10 cellular contexts compared by ENCODE assay signal in the genomic region with DNA sequence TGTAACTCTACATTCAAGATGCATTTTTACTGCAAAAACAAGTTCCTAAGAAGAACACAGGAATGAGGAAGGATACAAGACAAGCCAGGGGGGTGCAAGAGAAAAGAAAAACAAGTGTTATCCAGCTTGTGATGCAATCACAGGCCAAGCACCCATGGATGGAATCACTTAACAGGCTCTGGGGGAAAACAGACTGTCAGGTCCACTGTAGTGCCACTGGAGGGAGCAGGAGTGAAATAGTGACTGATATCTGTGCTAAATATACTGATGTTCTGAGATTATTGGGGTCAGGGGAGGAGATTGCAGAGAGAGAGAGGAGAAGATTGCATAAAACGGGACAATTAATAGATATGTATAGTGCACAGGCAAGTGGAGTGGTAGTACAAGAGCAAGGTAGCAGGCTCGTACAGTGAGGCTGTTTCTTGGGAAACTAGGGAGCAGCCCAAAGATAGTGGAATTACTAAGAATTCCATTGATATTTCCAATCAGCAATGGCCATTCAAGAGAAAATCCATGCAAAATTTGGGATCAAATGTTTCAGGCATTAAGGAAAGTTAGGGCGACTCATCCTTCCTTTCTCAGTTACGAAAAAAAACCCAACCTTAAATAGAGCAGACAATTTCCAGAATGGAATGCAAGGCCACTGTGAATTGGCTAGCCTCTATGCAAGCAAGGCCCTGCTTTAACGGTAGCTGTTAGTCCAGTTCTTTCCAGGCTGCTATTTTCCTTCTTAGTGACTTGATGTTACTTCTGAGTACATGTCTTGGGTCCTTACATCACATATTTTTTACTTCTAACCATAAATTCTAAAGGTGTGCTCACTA. TPM values are rescaled to one million over a fixed set of nuclear protein-coding genes. Genes with fewer than 3 reads are reported as not detected.
A peak's percentile ranks its signal among the peaks of the same experiment; 100 is the strongest.
DNase-seq lines count a peak whose midpoint lies in the region; ATAC-seq and TF ChIP-seq lines count a peak whose summit lies in the region.
"Had no signal": no experiment of that assay in that cellular context is flagged by ENCODE, and none has a peak within 500 bp of the region (broad histone marks: within the 10 kb centered on the region; RNA-seq: fewer than 3 reads in every experiment).

No MANE protein-coding gene starts in this region.

- H3K27ac Mint-ChIP-seq in activated T-cell treated with anti-CD3 and anti-CD28 coated beads, Interleukin-2, amount 50 U/mL, for 72 hours = no peak overlapping the region
- peak overlapping the region in 1 of 9 donors; percentile 2 for H3K27ac Mint-ChIP-seq in naive thymus-derived CD4-positive, alpha-beta T cell
- H3K27ac Mint-ChIP-seq in stimulated activated memory B cell treated with anti-CD40 and anti-IgM and Interleukin-4, amounts not matched to agents 10 μg/mL and 1 μg/mL and 100 μg/mL, for 72 hours = no peak overlapping the region

- H3K4me3 Mint-ChIP-seq in activated T-cell treated with anti-CD3 and anti-CD28 coated beads, Interleukin-2, amount 50 U/mL, for 72 hours = no peak overlapping the region
- no peak overlapping the region for H3K4me3 Mint-ChIP-seq in naive thymus-derived CD4-positive, alpha-beta T cell
- no peak overlapping the region for H3K4me3 Mint-ChIP-seq in stimulated activated memory B cell treated with anti-CD40 and anti-IgM and Interleukin-4, amounts not matched to agents 10 μg/mL and 1 μg/mL and 100 μg/mL, for 72 hours

- peak overlapping the region; percentile 98 for H3K27ac ChIP-seq in mesodermal cell (ENCODE audit: low read depth, low read length, severe bottlenecking)
- no peak overlapping the region for H3K27ac ChIP-seq in naive thymus-derived CD4-positive, alpha-beta T cell (ENCODE audit: low read depth, low read length)
- H3K27ac ChIP-seq: esophagus squamous epithelium had no signal

- intact Hi-C loops in naive thymus-derived CD4-positive, alpha-beta T cell (cut with micrococcal nuclease) = no loop called here

- no peaks in the 10 kb centered on the region for H3K36me3 ChIP-seq in mesodermal cell (ENCODE audit: control insufficient read depth, insufficient read depth, low read length)
- H3K36me3 ChIP-seq in naive thymus-derived CD4-positive, alpha-beta T cell (ENCODE audit: control insufficient read depth in 2 of 3, insufficient read depth in 3 of 3, low read length in 3 of 3) = no peaks in the 10 kb centered on the region
- H3K36me3 ChIP-seq: esophagus squamous epithelium had no signal

- no peaks in the 10 kb centered on the region for H3K27me3 ChIP-seq in naive thymus-derived CD4-positive, alpha-beta T cell (ENCODE audit: control insufficient read depth in 2 of 2, insufficient read depth in 2 of 2, low read length in 2 of 2)
- H3K27me3 ChIP-seq: esophagus squamous epithelium had no signal

- POLR2A ChIA-PET in naive thymus-derived CD4-positive, alpha-beta T cell (lab: Charles Lee) = no interaction called here

- peaks cover 19% of the 10 kb centered on the region for H3K4me1 ChIP-seq in mesodermal cell (ENCODE audit: control insufficient read depth, insufficient read depth, low read length, poor library complexity, severe bottlenecking)
- no peaks in the 10 kb centered on the region for H3K4me1 ChIP-seq in naive thymus-derived CD4-positive, alpha-beta T cell (ENCODE audit: control insufficient read depth in 2 of 2, insufficient read depth in 2 of 2, low read length in 2 of 2)

- peaks cover 23% of the 10 kb centered on the region for H3K27me3 Mint-ChIP-seq in activated T-cell treated with anti-CD3 and anti-CD28 coated beads, Interleukin-2, amount 50 U/mL, for 72 hours (ENCODE audit: low read depth)
- peaks cover 5 to 22% (median 15%) of the 10 kb centered on the region in 5 donors for H3K27me3 Mint-ChIP-seq in naive thymus-derived CD4-positive, alpha-beta T cell
- peaks cover 14% of the 10 kb centered on the region for H3K27me3 Mint-ChIP-seq in stimulated activated memory B cell treated with anti-CD40 and anti-IgM and Interleukin-4, amounts not matched to agents 10 μg/mL and 1 μg/mL and 100 μg/mL, for 72 hours

- no peak for ATAC-seq in activated T-cell treated with anti-CD3 and anti-CD28 coated beads, Interleukin-2, amount 50 U/mL, for 72 hours (replicated peaks in 1 of 2)
- ATAC-seq in naive thymus-derived CD4-positive, alpha-beta T cell = no peak
- no peak for ATAC-seq in stimulated activated memory B cell treated with anti-CD40 and anti-IgM and Interleukin-4, amounts not matched to agents 10 μg/mL and 1 μg/mL and 100 μg/mL, for 72 hours

- H3K9me3 ChIP-seq in mesodermal cell (ENCODE audit: control insufficient read depth, low read length) = peaks cover 5% of the 10 kb centered on the region
- H3K9me3 ChIP-seq in naive thymus-derived CD4-positive, alpha-beta T cell (ENCODE audit: control insufficient read depth in 2 of 3, low read length in 3 of 3) = no peaks in the 10 kb centered on the region
- H3K9me3 ChIP-seq: esophagus squamous epithelium had no signal

- H3K9me3 Mint-ChIP-seq in activated T-cell treated with anti-CD3 and anti-CD28 coated beads, Interleukin-2, amount 50 U/mL, for 72 hours = no peaks in the 10 kb centered on the region
- H3K9me3 Mint-ChIP-seq in naive thymus-derived CD4-positive, alpha-beta T cell = peaks cover 0 to 10% (median 2%) of the 10 kb centered on the region in 11 donors
- peaks cover 3% of the 10 kb centered on the region for H3K9me3 Mint-ChIP-seq in stimulated activated memory B cell treated with anti-CD40 and anti-IgM and Interleukin-4, amounts not matched to agents 10 μg/mL and 1 μg/mL and 100 μg/mL, for 72 hours

- WGBS in mesodermal cell (ENCODE audit: insufficient coverage in 2 of 2), 2 experiments = 63 to 68% methylated on average over 4 to 5 of the region's 5 CpGs

- DNase-seq in Caki2 (ENCODE audit: low read depth) = peak; percentile 51
- peak; percentile 31 for DNase-seq in cerebellar cortex (ENCODE audit: low spot score)
- no peak for DNase-seq in activated T-cell treated with anti-CD3 and anti-CD28 coated beads, Interleukin-2, amount 50 U/mL, for 72 hours
- no peak for DNase-seq in naive thymus-derived CD4-positive, alpha-beta T cell
- no peak for DNase-seq in activated CD4-positive, alpha-beta T cell treated with anti-CD3 and anti-CD28 coated beads, Interleukin-2, amount 50 U/mL, for 48 hours
- DNase-seq: esophagus squamous epithelium had no signal

- H3K4me1 Mint-ChIP-seq in activated T-cell treated with anti-CD3 and anti-CD28 coated beads, Interleukin-2, amount 50 U/mL, for 72 hours (ENCODE audit: low read depth) = no peaks in the 10 kb centered on the region
- peaks cover 0 to 4% (median 0%) of the 10 kb centered on the region in 7 donors for H3K4me1 Mint-ChIP-seq in naive thymus-derived CD4-positive, alpha-beta T cell
- no peaks in the 10 kb centered on the region for H3K4me1 Mint-ChIP-seq in stimulated activated memory B cell treated with anti-CD40 and anti-IgM and Interleukin-4, amounts not matched to agents 10 μg/mL and 1 μg/mL and 100 μg/mL, for 72 hours

- no peaks in the 10 kb centered on the region for H3K36me3 Mint-ChIP-seq in activated T-cell treated with anti-CD3 and anti-CD28 coated beads, Interleukin-2, amount 50 U/mL, for 72 hours (ENCODE audit: insufficient read depth in 2 of 2)
- no peaks in the 10 kb centered on the region for H3K36me3 Mint-ChIP-seq in naive thymus-derived CD4-positive, alpha-beta T cell
- no peaks in the 10 kb centered on the region for H3K36me3 Mint-ChIP-seq in stimulated activated memory B cell treated with anti-CD40 and anti-IgM and Interleukin-4, amounts not matched to agents 10 μg/mL and 1 μg/mL and 100 μg/mL, for 72 hours

- in situ Hi-C loops in Caki2 (cut with HindIII; ENCODE audit: low pct_unique_long_range_greater_than_20kb, low sequenced_read_pairs) = no loop called here

- TF ChIP-seq CTCF in LNCAP (IDR thresholded peaks at IDR 0.05) = peak; percentile 38

- no peak overlapping the region for H3K4me3 ChIP-seq in mesodermal cell (ENCODE audit: extremely low read depth, insufficient read depth, low read length, poor library complexity, severe bottlenecking)
- H3K4me3 ChIP-seq in naive thymus-derived CD4-positive, alpha-beta T cell (ENCODE audit: low read length) = no peak overlapping the region
- H3K4me3 ChIP-seq: esophagus squamous epithelium had no signal

- CTCF ChIA-PET in naive thymus-derived CD4-positive, alpha-beta T cell (lab: Charles Lee) = interaction anchor here (1.2 to 5.9 kb wide), 2 partner anchors 112 to 144 kb away, joined by 3 to 68 read pairs; no protein-coding TSS in a partner anchor

RNA-seq across cellular contexts. Expression of gene CEP126, which starts 52.2 kb away (rescaled TPM):
- 0.46 and 0.54 TPM in 2 replicates for total RNA-seq in Caki2 (2014; rRNA removed; shearing (Covaris generic); ENCODE audit: low replicate concordance)
- 4.6 TPM for polyA plus RNA-seq in mesodermal cell (2013, experiment 1 of 2)
- 6.3 TPM for polyA plus RNA-seq in mesodermal cell (2013, experiment 2 of 2)
- 1 to 10 TPM; 1.8 to 2.0 TPM for total RNA-seq in activated T-cell treated with anti-CD3 and anti-CD28 coated beads, Interleukin-2, amount 50 U/mL, for 72 hours
- total RNA-seq in naive thymus-derived CD4-positive, alpha-beta T cell = 1 to 10 TPM in 4 of 5 experiments, under 1 TPM in 1; 0.39 to 3.4 (median 2.6) TPM
- polyA plus RNA-seq in naive thymus-derived CD4-positive, alpha-beta T cell = 1 to 10 TPM in 1 of 2 donors, under 1 TPM in 1; 0.21 to 1.8 TPM

RNA-seq across cellular contexts. Expression of gene ANGPTL5, which starts 53.7 kb away (rescaled TPM):
- total RNA-seq in Caki2 (2014; rRNA removed; shearing (Covaris generic); ENCODE audit: low replicate concordance) = not detected in 2 replicates
- not detected for polyA plus RNA-seq in mesodermal cell (2013, experiment 1 of 2)
- polyA plus RNA-seq in mesodermal cell (2013, experiment 2 of 2) = not detected
- total RNA-seq in activated T-cell treated with anti-CD3 and anti-CD28 coated beads, Interleukin-2, amount 50 U/mL, for 72 hours = not detected
- not detected for total RNA-seq in naive thymus-derived CD4-positive, alpha-beta T cell
- not detected for polyA plus RNA-seq in naive thymus-derived CD4-positive, alpha-beta T cell
- total RNA-seq: urinary bladder had no signal

Comparison
In these comparisons a context has a peak if more than half of its experiments do, and no peak if none do; other contexts are left out.
1. DNase-seq: peak in Caki2 (single experiment) and cerebellar cortex (single experiment); none in activated T-cell treated with anti-CD3 and anti-CD28 coated beads, Interleukin-2, amount 50 U/mL, for 72 hours (0 of 2), naive thymus-derived CD4-positive, alpha-beta T cell (0 of 9) and activated CD4-positive, alpha-beta T cell treated with anti-CD3 and anti-CD28 coated beads, Interleukin-2, amount 50 U/mL, for 48 hours (0 of 2).